Comparison of ENCODE assay signal across 8 cellular contexts in genomic region chrX:47523297-47523696, GRCh38. TPM values are rescaled to one million over a fixed set of nuclear protein-coding genes. Genes with fewer than 3 reads are reported as not detected.
DNase-seq lines count a peak whose midpoint lies in the region; ATAC-seq and TF ChIP-seq lines count a peak whose summit lies in the region.

No MANE protein-coding gene starts in this region.

- H2AFZ ChIP-seq in ACC112 (ENCODE audit: low read length, unreplicated experiment) = peak overlapping the region; percentile 68

- WGBS in right lobe of liver (ENCODE audit: insufficient coverage, low coverage, low lambda C conversion rate, missing lambda C conversion rate) = 37% methylated on average over 11 of the region's 33 CpGs

- H3K4me1 ChIP-seq in ACC112 (ENCODE audit: control insufficient read depth, insufficient read depth, low read length, unreplicated experiment) = peaks cover 6% of the 10 kb centered on the region
- H3K4me1 ChIP-seq in right lobe of liver = no peaks in the 10 kb centered on the region

- H3K36me3 Mint-ChIP-seq in dendritic cell treated with granulocyte-macrophage colony-stimulating factor and Interleukin-4, amounts not matched to agents 40 ng/mL and 50 ng/mL, for 4 days (ENCODE audit: low read depth) = no peaks in the 10 kb centered on the region

- H3K36me3 ChIP-seq in ACC112 (ENCODE audit: insufficient read depth, low read length) = no peaks in the 10 kb centered on the region
- no peaks in the 10 kb centered on the region for H3K36me3 ChIP-seq in right lobe of liver

- peak overlapping the region; percentile 81 for H3K4me3 ChIP-seq in ACC112 (ENCODE audit: low read depth, low read length)
- H3K4me3 ChIP-seq in right lobe of liver = peak overlapping the region; percentile 42 to 48 (median 46)

- H3K27me3 ChIP-seq in ACC112 (ENCODE audit: insufficient read depth, low read length) (no peaks in the 10 kb centered on the region), right lobe of liver (no peaks in the 10 kb centered on the region)

- peak overlapping the region; percentile 65 for H3K4me3 Mint-ChIP-seq in dendritic cell treated with granulocyte-macrophage colony-stimulating factor and Interleukin-4, amounts not matched to agents 40 ng/mL and 50 ng/mL, for 4 days

- DNase-seq in NCI-H524 (lab: John Stamatoyannopoulos, UW) (peak; percentile 66 to 76), right lobe of liver (peak; percentile 84 to 87 (median 85))
- DNase-seq in activated CD4-positive, alpha-beta T cell treated with anti-CD3 and anti-CD28 coated beads, Interleukin-2, amount 50 U/mL, for 24 hours (ENCODE audit: low read depth in 1 of 2, low spot score in 1 of 2) = peak; percentile 62 to 67
- peak; percentile 79 for DNase-seq in stimulated activated CD4-positive, alpha-beta T cell treated with anti-CD3 and anti-CD28 coated beads, Interleukin-4, amount 100 ng/mL, for 24 hours

- TF ChIP-seq POLR2A in right lobe of liver (IDR thresholded peaks at IDR 0.05) = no peak

- intact Hi-C loops in dendritic cell treated with granulocyte-macrophage colony-stimulating factor and Interleukin-4, amounts not matched to agents 40 ng/mL and 50 ng/mL, for 4 days (cut with micrococcal nuclease) = loop anchor here (1.0 to 5.0 kb wide), 3 partner anchors 26 to 330 kb away; partner anchors contain the start of gene UBA1
- intact Hi-C loops in right lobe of liver (cut with DNase I) = no loop called here

- peak; percentile 62 to 76 (median 76) for TF ChIP-seq CTCF in right lobe of liver (IDR thresholded peaks at IDR 0.05)

- H3K9me3 Mint-ChIP-seq in dendritic cell treated with granulocyte-macrophage colony-stimulating factor and Interleukin-4, amounts not matched to agents 40 ng/mL and 50 ng/mL, for 4 days = no peaks in the 10 kb centered on the region

- peaks cover 10% of the 10 kb centered on the region for H3K27me3 Mint-ChIP-seq in dendritic cell treated with granulocyte-macrophage colony-stimulating factor and Interleukin-4, amounts not matched to agents 40 ng/mL and 50 ng/mL, for 4 days

- no peaks in the 10 kb centered on the region for H3K79me2 ChIP-seq in ACC112 (ENCODE audit: control insufficient read depth, insufficient read depth, low read length, unreplicated experiment)

- peak; percentile 74 for ATAC-seq in GM18520 (IDR thresholded peaks at IDR 0.05; ENCODE audit: unreplicated experiment)
- peak; percentile 86 for ATAC-seq in HG03175 (IDR thresholded peaks at IDR 0.05; ENCODE audit: unreplicated experiment)
- ATAC-seq in right lobe of liver = peak; percentile 98 to 100 (median 100)

- H3K27ac ChIP-seq in ACC112 (ENCODE audit: low read depth, low read length) (no peak overlapping the region), right lobe of liver (no peak overlapping the region)

- H3K9me3 ChIP-seq in right lobe of liver = no peaks in the 10 kb centered on the region

- H3K4me1 Mint-ChIP-seq in dendritic cell treated with granulocyte-macrophage colony-stimulating factor and Interleukin-4, amounts not matched to agents 40 ng/mL and 50 ng/mL, for 4 days (ENCODE audit: low read depth) = peaks cover 3% of the 10 kb centered on the region

- H3K27ac Mint-ChIP-seq in dendritic cell treated with granulocyte-macrophage colony-stimulating factor and Interleukin-4, amounts not matched to agents 40 ng/mL and 50 ng/mL, for 4 days = no peak overlapping the region

RNA-seq across cellular contexts. Expression of gene ARAF, which starts 37.7 kb away (rescaled TPM):
- total RNA-seq in right lobe of liver = 10 to 100 TPM; 31.5 to 86.0 (median 54.9) TPM

RNA-seq across cellular contexts. Expression of gene ZNF41, which starts 40.3 kb away (rescaled TPM):
- 1 to 10 TPM; 2.7 to 6.1 (median 3.9) TPM for total RNA-seq in right lobe of liver

RNA-seq across cellular contexts. Expression of gene TIMP1, which starts 58.9 kb away (rescaled TPM):
- 100 to 1,000 TPM in 4 of 6 experiments, 10 to 100 TPM in 2; 82.1 to 432 (median 143) TPM for total RNA-seq in right lobe of liver
